Comparison of ENCODE assay signal across 1 cellular context in genomic region chr16:77556203-77556602, GRCh38.
TF ChIP-seq lines count a peak whose summit lies in the region.

No MANE protein-coding gene starts in this region.

TF ChIP-seq in HepG2, 621 proteins besides CTCF, POLR2A, EP300 and RAD21 (continues in another document):
- TF ChIP-seq, protein P1, sequence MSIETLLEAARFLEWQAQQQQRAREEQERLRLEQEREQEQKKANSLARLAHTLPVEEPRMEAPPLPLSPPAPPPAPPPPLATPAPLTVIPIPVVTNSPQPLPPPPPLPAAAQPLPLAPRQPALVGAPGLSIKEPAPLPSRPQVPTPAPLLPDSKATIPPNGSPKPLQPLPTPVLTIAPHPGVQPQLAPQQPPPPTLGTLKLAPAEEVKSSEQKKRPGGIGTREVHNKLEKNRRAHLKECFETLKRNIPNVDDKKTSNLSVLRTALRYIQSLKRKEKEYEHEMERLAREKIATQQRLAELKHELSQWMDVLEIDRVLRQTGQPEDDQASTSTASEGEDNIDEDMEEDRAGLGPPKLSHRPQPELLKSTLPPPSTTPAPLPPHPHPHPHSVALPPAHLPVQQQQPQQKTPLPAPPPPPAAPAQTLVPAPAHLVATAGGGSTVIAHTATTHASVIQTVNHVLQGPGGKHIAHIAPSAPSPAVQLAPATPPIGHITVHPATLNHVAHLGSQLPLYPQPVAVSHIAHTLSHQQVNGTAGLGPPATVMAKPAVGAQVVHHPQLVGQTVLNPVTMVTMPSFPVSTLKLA (IDR thresholded peaks at IDR 0.05), result peak; percentile 55; the same call in 1 of the 2 replicates
- TF ChIP-seq ZNF296 (CRISPR knock-in tag; conservative IDR thresholded peaks at IDR 0.05), result no peak
- TF ChIP-seq ZNF781 (CRISPR knock-in tag; IDR thresholded peaks at IDR 0.05; ENCODE audit: borderline replicate concordance, not compliant biosample characterization), result no peak
- TF ChIP-seq NFIB (CRISPR knock-in tag; IDR thresholded peaks at IDR 0.05; ENCODE audit: borderline replicate concordance), result no peak
- TF ChIP-seq NFRKB (IDR thresholded peaks at IDR 0.05), result no peak
- TF ChIP-seq, protein P2, sequence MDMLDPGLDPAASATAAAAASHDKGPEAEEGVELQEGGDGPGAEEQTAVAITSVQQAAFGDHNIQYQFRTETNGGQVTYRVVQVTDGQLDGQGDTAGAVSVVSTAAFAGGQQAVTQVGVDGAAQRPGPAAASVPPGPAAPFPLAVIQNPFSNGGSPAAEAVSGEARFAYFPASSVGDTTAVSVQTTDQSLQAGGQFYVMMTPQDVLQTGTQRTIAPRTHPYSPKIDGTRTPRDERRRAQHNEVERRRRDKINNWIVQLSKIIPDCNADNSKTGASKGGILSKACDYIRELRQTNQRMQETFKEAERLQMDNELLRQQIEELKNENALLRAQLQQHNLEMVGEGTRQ (IDR thresholded peaks at IDR 0.05; ENCODE audit: low read depth, low read length), result peak; percentile 73
- TF ChIP-seq, protein P2 (CRISPR knock-in tag; IDR thresholded peaks at IDR 0.05; ENCODE audit: borderline replicate concordance), result no peak; the same call in 1 of the 2 replicates
- TF ChIP-seq HDAC1 (CRISPR knock-in tag; IDR thresholded peaks at IDR 0.05), result no peak
- 0 out of 2 replicates have a peak, but pooled peaks have one; percentile 20 for TF ChIP-seq RXRA (CRISPR knock-in tag; IDR thresholded peaks at IDR 0.05)
- no peak for TF ChIP-seq NFKBIZ (CRISPR knock-in tag; IDR thresholded peaks at IDR 0.05)
- TF ChIP-seq TBP (CRISPR knock-in tag; IDR thresholded peaks at IDR 0.05), result no peak
- TF ChIP-seq CBFB (CRISPR knock-in tag; IDR thresholded peaks at IDR 0.05), result no peak
- TF ChIP-seq TRIM24 (CRISPR knock-in tag; IDR thresholded peaks at IDR 0.05), result peak; percentile 32; the same call in 1 of the 2 replicates
- TF ChIP-seq TFDP1 (CRISPR knock-in tag; IDR thresholded peaks at IDR 0.05; ENCODE audit: borderline replicate concordance), result peak; percentile 29; the same call in 1 of the 2 replicates
- no peak for TF ChIP-seq SOX6 (IDR thresholded peaks at IDR 0.05)
- peak; percentile 76 for TF ChIP-seq SOX6 (CRISPR knock-in tag; IDR thresholded peaks at IDR 0.05)
- TF ChIP-seq ZNF235 (CRISPR knock-in tag; IDR thresholded peaks at IDR 0.05; ENCODE audit: borderline replicate concordance), result no peak
- no peak for TF ChIP-seq ARNT (IDR thresholded peaks at IDR 0.05)
- TF ChIP-seq CEBPB (IDR thresholded peaks at IDR 0.05; ENCODE audit: borderline replicate concordance, low read depth, low read length), result peak; percentile 55; the same call in 1 of the 2 replicates
- TF ChIP-seq THRA (CRISPR knock-in tag; IDR thresholded peaks at IDR 0.05; ENCODE audit: borderline replicate concordance), result peak; percentile 49; the same call in 1 of the 2 replicates
- TF ChIP-seq U2AF1 (optimal IDR thresholded peaks at IDR 0.05; ENCODE audit: low read depth, low read length), result no peak
- TF ChIP-seq SALL1 (CRISPR knock-in tag; IDR thresholded peaks at IDR 0.05), result peak; percentile 17; the same call in 1 of the 2 replicates
- TF ChIP-seq POGK (CRISPR knock-in tag; conservative IDR thresholded peaks at IDR 0.05), result peak; percentile 88
- TF ChIP-seq, protein P3, sequence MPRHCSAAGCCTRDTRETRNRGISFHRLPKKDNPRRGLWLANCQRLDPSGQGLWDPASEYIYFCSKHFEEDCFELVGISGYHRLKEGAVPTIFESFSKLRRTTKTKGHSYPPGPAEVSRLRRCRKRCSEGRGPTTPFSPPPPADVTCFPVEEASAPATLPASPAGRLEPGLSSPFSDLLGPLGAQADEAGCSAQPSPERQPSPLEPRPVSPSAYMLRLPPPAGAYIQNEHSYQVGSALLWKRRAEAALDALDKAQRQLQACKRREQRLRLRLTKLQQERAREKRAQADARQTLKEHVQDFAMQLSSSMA (CRISPR knock-in tag; IDR thresholded peaks at IDR 0.05), result no peak
- TF ChIP-seq NBN (conservative IDR thresholded peaks at IDR 0.05), result no peak
- TF ChIP-seq ZMYM3 (CRISPR knock-in tag; IDR thresholded peaks at IDR 0.05), result no peak
- no peak for TF ChIP-seq ZNF33B (CRISPR knock-in tag; IDR thresholded peaks at IDR 0.05)
- peak; percentile 99 for TF ChIP-seq TEAD3 (CRISPR knock-in tag; optimal IDR thresholded peaks at IDR 0.05; ENCODE audit: borderline replicate concordance)
- peak; percentile 65; the same call in 1 of the 2 replicates for TF ChIP-seq SOX5 (CRISPR knock-in tag; IDR thresholded peaks at IDR 0.05; ENCODE audit: borderline replicate concordance)
- no peak for TF ChIP-seq ZNF605 (CRISPR knock-in tag; IDR thresholded peaks at IDR 0.05)
- TF ChIP-seq SOX13 (IDR thresholded peaks at IDR 0.05), result no peak
- TF ChIP-seq SOX13 (CRISPR knock-in tag; conservative IDR thresholded peaks at IDR 0.05 in 1 of 2, IDR thresholded peaks at IDR 0.05 in 1 of 2), result peak in 1 of 2 experiments; percentile 83; a peak in 2 of 4 replicates
- TF ChIP-seq FOXC1 (CRISPR knock-in tag; IDR thresholded peaks at IDR 0.05; ENCODE audit: borderline replicate concordance), result no peak
- no peak for TF ChIP-seq RARA (CRISPR knock-in tag; IDR thresholded peaks at IDR 0.05)
- TF ChIP-seq BHLHE40 (IDR thresholded peaks at IDR 0.05; ENCODE audit: low read length), result peak; percentile 97
- no peak for TF ChIP-seq ZXDC (CRISPR knock-in tag; IDR thresholded peaks at IDR 0.05)
- TF ChIP-seq ZNF558 (CRISPR knock-in tag; IDR thresholded peaks at IDR 0.05; ENCODE audit: borderline replicate concordance), result no peak
- TF ChIP-seq, protein P4, sequence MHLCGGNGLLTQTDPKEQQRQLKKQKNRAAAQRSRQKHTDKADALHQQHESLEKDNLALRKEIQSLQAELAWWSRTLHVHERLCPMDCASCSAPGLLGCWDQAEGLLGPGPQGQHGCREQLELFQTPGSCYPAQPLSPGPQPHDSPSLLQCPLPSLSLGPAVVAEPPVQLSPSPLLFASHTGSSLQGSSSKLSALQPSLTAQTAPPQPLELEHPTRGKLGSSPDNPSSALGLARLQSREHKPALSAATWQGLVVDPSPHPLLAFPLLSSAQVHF (CRISPR knock-in tag; IDR thresholded peaks at IDR 0.05), result no peak
- no peak for TF ChIP-seq CEBPG (CRISPR knock-in tag; IDR thresholded peaks at IDR 0.05)
- TF ChIP-seq, protein P5, sequence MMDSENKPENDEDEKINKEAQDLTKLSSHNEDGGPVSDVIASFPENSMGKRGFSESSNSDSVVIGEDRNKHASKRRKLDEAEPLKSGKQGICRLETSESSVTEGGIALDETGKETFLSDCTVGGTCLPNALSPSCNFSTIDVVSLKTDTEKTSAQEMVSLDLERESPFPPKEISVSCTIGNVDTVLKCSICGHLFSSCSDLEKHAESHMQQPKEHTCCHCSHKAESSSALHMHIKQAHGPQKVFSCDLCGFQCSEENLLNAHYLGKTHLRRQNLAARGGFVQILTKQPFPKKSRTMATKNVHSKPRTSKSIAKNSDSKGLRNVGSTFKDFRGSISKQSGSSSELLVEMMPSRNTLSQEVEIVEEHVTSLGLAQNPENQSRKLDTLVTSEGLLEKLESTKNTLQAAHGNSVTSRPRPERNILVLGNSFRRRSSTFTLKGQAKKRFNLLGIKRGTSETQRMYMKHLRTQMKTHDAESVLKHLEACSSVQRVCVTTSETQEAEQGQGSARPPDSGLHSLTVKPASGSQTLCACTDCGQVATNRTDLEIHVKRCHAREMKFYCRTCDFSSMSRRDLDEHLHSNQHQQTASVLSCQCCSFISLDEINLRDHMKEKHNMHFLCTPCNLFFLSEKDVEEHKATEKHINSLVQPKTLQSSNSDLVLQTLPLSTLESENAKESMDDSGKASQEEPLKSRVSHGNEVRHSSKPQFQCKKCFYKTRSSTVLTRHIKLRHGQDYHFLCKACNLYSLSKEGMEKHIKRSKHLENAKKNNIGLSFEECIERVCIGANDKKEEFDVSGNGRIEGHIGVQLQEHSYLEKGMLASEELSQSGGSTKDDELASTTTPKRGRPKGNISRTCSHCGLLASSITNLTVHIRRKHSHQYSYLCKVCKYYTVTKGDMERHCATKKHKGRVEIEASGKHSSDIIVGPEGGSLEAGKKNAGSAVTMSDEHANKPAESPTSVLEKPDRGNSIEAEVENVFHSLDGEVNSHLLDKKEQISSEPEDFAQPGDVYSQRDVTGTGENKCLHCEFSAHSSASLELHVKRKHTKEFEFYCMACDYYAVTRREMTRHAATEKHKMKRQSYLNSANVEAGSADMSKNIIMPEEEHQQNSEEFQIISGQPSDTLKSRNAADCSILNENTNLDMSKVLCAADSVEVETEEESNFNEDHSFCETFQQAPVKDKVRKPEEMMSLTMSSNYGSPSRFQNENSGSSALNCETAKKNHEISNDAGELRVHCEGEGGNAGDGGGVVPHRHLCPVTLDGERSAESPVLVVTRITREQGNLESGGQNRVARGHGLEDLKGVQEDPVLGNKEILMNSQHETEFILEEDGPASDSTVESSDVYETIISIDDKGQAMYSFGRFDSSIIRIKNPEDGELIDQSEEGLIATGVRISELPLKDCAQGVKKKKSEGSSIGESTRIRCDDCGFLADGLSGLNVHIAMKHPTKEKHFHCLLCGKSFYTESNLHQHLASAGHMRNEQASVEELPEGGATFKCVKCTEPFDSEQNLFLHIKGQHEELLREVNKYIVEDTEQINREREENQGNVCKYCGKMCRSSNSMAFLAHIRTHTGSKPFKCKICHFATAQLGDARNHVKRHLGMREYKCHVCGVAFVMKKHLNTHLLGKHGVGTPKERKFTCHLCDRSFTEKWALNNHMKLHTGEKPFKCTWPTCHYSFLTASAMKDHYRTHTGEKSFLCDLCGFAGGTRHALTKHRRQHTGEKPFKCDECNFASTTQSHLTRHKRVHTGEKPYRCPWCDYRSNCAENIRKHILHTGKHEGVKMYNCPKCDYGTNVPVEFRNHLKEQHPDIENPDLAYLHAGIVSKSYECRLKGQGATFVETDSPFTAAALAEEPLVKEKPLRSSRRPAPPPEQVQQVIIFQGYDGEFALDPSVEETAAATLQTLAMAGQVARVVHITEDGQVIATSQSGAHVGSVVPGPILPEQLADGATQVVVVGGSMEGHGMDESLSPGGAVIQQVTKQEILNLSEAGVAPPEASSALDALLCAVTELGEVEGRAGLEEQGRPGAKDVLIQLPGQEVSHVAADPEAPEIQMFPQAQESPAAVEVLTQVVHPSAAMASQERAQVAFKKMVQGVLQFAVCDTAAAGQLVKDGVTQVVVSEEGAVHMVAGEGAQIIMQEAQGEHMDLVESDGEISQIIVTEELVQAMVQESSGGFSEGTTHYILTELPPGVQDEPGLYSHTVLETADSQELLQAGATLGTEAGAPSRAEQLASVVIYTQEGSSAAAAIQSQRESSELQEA (CRISPR knock-in tag; IDR thresholded peaks at IDR 0.05; ENCODE audit: not compliant biosample characterization), result no peak
- TF ChIP-seq HDAC2 (CRISPR knock-in tag; IDR thresholded peaks at IDR 0.05), result peak; percentile 43; the same call in 1 of the 2 replicates
- TF ChIP-seq SYNCRIP (IDR thresholded peaks at IDR 0.05; ENCODE audit: insufficient read depth, low read depth, low read length), result no peak
- TF ChIP-seq, protein P6, sequence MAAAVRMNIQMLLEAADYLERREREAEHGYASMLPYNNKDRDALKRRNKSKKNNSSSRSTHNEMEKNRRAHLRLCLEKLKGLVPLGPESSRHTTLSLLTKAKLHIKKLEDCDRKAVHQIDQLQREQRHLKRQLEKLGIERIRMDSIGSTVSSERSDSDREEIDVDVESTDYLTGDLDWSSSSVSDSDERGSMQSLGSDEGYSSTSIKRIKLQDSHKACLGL (CRISPR knock-in tag; IDR thresholded peaks at IDR 0.05), result no peak
